Comparison of ENCODE assay signal across 8 cellular contexts in genomic region chr6:104940881-104941693, GRCh38. TPM values are rescaled to one million over a fixed set of nuclear protein-coding genes. Genes with fewer than 3 reads are reported as not detected.
A peak's percentile ranks its signal among the peaks of the same experiment; 100 is the strongest.
DNase-seq lines count a peak whose midpoint lies in the region; ATAC-seq and TF ChIP-seq lines count a peak whose summit lies in the region.

No MANE protein-coding gene starts in this region.

- no peak overlapping the region for H3K27ac ChIP-seq in CD8-positive, alpha-beta T cell (ENCODE audit: low read depth, low read length)
- H3K27ac ChIP-seq in SK-N-MC = no peak overlapping the region
- no peak overlapping the region for H3K27ac ChIP-seq in left lung

- no peaks in the 10 kb centered on the region for H3K36me3 Mint-ChIP-seq in CD8-positive, alpha-beta T cell

- no peaks in the 10 kb centered on the region for H3K36me3 ChIP-seq in CD8-positive, alpha-beta T cell (ENCODE audit: insufficient read depth, low read length)
- H3K36me3 ChIP-seq in SK-N-MC (ENCODE audit: insufficient read depth, low read length) = no peaks in the 10 kb centered on the region
- no peaks in the 10 kb centered on the region for H3K36me3 ChIP-seq in left lung

- peaks cover 25% of the 10 kb centered on the region for H3K27me3 ChIP-seq in CD8-positive, alpha-beta T cell (ENCODE audit: insufficient read depth, low read length)
- H3K27me3 ChIP-seq in left lung = peaks cover 66 to 94% of the 10 kb centered on the region in 2 donors

- POLR2A ChIA-PET in CD8-positive, alpha-beta T cell (lab: Charles Lee) = no interaction called here

- CTCF ChIA-PET in CD8-positive, alpha-beta T cell (lab: Charles Lee) = no interaction called here

- DNase-seq in CD8-positive, alpha-beta T cell = peak in 1 of 7 experiments; percentile 23
- no peak for DNase-seq in SK-N-MC (ENCODE audit: low read depth, low spot score)
- DNase-seq in cerebellar cortex (ENCODE audit: low spot score) = peak; percentile 32
- peak in 1 of 2 donors; percentile 84 for DNase-seq in left lung
- DNase-seq in stimulated activated CD4-positive, alpha-beta T cell treated with anti-CD3 and anti-CD28 coated beads, Interleukin-4, amount 100 ng/mL, for 24 hours = peak; percentile 19
- DNase-seq in NCI-H774 (lab: John Stamatoyannopoulos, UW) = no peak
- no peak for DNase-seq in NCI-H1417 treated with DMSO at 0.1 percent for 48 hours (lab: John Stamatoyannopoulos, UW)

- H3K27ac Mint-ChIP-seq in CD8-positive, alpha-beta T cell = no peak overlapping the region

- peaks cover 46% of the 10 kb centered on the region for H3K27me3 Mint-ChIP-seq in CD8-positive, alpha-beta T cell (ENCODE audit: low read depth)

- H3K4me3 ChIP-seq in CD8-positive, alpha-beta T cell (ENCODE audit: low read depth, low read length) = peak overlapping the region; percentile 22
- H3K4me3 ChIP-seq in SK-N-MC = peak overlapping the region; percentile 94
- peak overlapping the region; percentile 12 to 21 for H3K4me3 ChIP-seq in left lung

- intact Hi-C loops in CD8-positive, alpha-beta T cell (cut with DNase I, micrococcal nuclease) = no loop called here
- intact Hi-C loops in left lung (cut with DNase I) = no loop called here

- H3K4me1 ChIP-seq in CD8-positive, alpha-beta T cell (ENCODE audit: insufficient read depth, low read length) = peaks cover 5% of the 10 kb centered on the region
- H3K4me1 ChIP-seq in left lung = peaks cover 4 to 11% of the 10 kb centered on the region in 2 donors

- H3K9me3 ChIP-seq in CD8-positive, alpha-beta T cell (ENCODE audit: low read length) = no peaks in the 10 kb centered on the region
- H3K9me3 ChIP-seq in SK-N-MC (ENCODE audit: low read depth, low read length) (no peaks in the 10 kb centered on the region), left lung (peaks cover 0 to 4% of the 10 kb centered on the region in 2 donors)

- no peak for TF ChIP-seq CTCF in CD8-positive, alpha-beta T cell (IDR thresholded peaks at IDR 0.05)
- TF ChIP-seq CTCF in left lung (IDR thresholded peaks at IDR 0.05) = peak; percentile 28 to 36

- peak overlapping the region; percentile 73 for H3K9ac ChIP-seq in SK-N-MC (ENCODE audit: insufficient read length)

- peak overlapping the region; percentile 63 for H3K4me3 Mint-ChIP-seq in CD8-positive, alpha-beta T cell

- H3K4me1 Mint-ChIP-seq in CD8-positive, alpha-beta T cell (ENCODE audit: low read depth) = peaks cover 7% of the 10 kb centered on the region

- peaks cover 5% of the 10 kb centered on the region for H3K9me3 Mint-ChIP-seq in CD8-positive, alpha-beta T cell

- peak; percentile 54 for ATAC-seq in CD8-positive, alpha-beta T cell
- peak; percentile 62 for ATAC-seq in GM21529 (IDR thresholded peaks at IDR 0.05; ENCODE audit: unreplicated experiment)
- peak; percentile 79 for ATAC-seq in left lung

RNA-seq across cellular contexts. Expression of gene LIN28B, which starts 15.8 kb away (rescaled TPM):
- total RNA-seq in CD8-positive, alpha-beta T cell = not detected
- not detected for total RNA-seq in left lung

Comparison
In these comparisons a context has a peak if more than half of its experiments do, and no peak if none do; other contexts are left out.
1. DNase-seq: peak in cerebellar cortex (single experiment) and stimulated activated CD4-positive, alpha-beta T cell treated with anti-CD3 and anti-CD28 coated beads, Interleukin-4, amount 100 ng/mL, for 24 hours (single experiment); none in SK-N-MC (single experiment), NCI-H774 (single experiment) and NCI-H1417 treated with DMSO at 0.1 percent for 48 hours (single experiment).
2. H3K4me3 ChIP-seq: peak in every context shown above with its lines; median percentile 94 in SK-N-MC; 22 in CD8-positive, alpha-beta T cell; 16 in left lung.
3. Peak in every context shown above with its lines, with median percentiles within 50 percentile points of each other: ATAC-seq.